Comparison of ENCODE assay signal across 1 cellular context in the genomic region with DNA sequence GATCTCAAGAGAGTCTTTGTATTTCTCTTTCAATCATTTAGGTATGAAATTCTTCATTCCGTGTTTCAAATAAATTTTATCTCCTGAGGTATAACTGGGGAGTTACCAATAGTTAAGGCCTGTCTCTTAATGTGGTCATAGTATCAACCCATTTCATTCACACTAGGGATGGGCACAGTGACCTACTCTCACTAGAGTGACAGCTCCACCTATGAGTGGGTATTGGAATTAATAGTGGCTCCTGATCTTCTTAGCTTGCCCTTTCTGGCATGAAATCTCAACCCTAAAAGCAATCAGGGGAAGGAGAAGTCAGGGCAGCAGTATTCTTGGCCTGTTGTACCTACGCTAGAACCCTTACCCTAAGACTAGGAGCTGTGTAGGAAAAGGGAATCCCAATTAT.
TF ChIP-seq lines count a peak whose summit lies in the region.

No MANE protein-coding gene starts in this region.

TF ChIP-seq in GM23338, 12 proteins besides CTCF, POLR2A, EP300 and RAD21 (continued from another document):
- TF ChIP-seq, protein P1, sequence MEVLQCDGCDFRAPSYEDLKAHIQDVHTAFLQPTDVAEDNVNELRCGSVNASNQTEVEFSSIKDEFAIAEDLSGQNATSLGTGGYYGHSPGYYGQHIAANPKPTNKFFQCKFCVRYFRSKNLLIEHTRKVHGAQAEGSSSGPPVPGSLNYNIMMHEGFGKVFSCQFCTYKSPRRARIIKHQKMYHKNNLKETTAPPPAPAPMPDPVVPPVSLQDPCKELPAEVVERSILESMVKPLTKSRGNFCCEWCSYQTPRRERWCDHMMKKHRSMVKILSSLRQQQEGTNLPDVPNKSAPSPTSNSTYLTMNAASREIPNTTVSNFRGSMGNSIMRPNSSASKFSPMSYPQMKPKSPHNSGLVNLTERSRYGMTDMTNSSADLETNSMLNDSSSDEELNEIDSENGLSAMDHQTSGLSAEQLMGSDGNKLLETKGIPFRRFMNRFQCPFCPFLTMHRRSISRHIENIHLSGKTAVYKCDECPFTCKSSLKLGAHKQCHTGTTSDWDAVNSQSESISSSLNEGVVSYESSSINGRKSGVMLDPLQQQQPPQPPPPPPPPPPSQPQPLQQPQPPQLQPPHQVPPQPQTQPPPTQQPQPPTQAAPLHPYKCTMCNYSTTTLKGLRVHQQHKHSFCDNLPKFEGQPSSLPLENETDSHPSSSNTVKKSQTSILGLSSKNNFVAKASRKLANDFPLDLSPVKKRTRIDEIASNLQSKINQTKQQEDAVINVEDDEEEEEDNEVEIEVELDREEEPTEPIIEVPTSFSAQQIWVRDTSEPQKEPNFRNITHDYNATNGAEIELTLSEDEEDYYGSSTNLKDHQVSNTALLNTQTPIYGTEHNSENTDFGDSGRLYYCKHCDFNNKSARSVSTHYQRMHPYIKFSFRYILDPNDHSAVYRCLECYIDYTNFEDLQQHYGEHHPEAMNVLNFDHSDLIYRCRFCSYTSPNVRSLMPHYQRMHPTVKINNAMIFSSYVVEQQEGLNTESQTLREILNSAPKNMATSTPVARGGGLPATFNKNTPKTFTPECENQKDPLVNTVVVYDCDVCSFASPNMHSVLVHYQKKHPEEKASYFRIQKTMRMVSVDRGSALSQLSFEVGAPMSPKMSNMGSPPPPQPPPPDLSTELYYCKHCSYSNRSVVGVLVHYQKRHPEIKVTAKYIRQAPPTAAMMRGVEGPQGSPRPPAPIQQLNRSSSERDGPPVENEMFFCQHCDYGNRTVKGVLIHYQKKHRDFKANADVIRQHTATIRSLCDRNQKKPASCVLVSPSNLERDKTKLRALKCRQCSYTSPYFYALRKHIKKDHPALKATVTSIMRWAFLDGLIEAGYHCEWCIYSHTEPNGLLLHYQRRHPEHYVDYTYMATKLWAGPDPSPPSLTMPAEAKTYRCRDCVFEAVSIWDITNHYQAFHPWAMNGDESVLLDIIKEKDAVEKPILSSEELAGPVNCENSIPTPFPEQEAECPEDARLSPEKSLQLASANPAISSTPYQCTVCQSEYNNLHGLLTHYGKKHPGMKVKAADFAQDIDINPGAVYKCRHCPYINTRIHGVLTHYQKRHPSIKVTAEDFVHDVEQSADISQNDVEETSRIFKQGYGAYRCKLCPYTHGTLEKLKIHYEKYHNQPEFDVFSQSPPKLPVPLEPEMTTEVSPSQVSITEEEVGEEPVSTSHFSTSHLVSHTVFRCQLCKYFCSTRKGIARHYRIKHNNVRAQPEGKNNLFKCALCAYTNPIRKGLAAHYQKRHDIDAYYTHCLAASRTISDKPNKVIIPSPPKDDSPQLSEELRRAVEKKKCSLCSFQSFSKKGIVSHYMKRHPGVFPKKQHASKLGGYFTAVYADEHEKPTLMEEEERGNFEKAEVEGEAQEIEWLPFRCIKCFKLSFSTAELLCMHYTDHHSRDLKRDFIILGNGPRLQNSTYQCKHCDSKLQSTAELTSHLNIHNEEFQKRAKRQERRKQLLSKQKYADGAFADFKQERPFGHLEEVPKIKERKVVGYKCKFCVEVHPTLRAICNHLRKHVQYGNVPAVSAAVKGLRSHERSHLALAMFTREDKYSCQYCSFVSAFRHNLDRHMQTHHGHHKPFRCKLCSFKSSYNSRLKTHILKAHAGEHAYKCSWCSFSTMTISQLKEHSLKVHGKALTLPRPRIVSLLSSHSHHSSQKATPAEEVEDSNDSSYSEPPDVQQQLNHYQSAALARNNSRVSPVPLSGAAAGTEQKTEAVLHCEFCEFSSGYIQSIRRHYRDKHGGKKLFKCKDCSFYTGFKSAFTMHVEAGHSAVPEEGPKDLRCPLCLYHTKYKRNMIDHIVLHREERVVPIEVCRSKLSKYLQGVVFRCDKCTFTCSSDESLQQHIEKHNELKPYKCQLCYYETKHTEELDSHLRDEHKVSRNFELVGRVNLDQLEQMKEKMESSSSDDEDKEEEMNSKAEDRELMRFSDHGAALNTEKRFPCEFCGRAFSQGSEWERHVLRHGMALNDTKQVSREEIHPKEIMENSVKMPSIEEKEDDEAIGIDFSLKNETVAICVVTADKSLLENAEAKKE (CRISPR knock-in tag; IDR thresholded peaks at IDR 0.05): no peak
- TF ChIP-seq EZH2phosphoT487 (IDR thresholded peaks at IDR 0.05; ENCODE audit: unreplicated experiment) (no peak), NANOG (IDR thresholded peaks at IDR 0.05; ENCODE audit: borderline replicate concordance) (no peak), ZNF114 (CRISPR knock-in tag; IDR thresholded peaks at IDR 0.05) (no peak), EZH2 (IDR thresholded peaks at IDR 0.05; ENCODE audit: low read depth, unreplicated experiment) (no peak), STAT1 (IDR thresholded peaks at IDR 0.05; ENCODE audit: unreplicated experiment) (no peak)
- TF ChIP-seq, protein P2, sequence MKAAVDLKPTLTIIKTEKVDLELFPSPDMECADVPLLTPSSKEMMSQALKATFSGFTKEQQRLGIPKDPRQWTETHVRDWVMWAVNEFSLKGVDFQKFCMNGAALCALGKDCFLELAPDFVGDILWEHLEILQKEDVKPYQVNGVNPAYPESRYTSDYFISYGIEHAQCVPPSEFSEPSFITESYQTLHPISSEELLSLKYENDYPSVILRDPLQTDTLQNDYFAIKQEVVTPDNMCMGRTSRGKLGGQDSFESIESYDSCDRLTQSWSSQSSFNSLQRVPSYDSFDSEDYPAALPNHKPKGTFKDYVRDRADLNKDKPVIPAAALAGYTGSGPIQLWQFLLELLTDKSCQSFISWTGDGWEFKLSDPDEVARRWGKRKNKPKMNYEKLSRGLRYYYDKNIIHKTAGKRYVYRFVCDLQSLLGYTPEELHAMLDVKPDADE (IDR thresholded peaks at IDR 0.05): no peak
